ENCODE assay signal across 27 cellular contexts in genomic region chr16:11491524-11491923, GRCh38.
DNase-seq lines count a peak whose midpoint lies in the region; ATAC-seq, FAIRE-seq and TF ChIP-seq lines count a peak whose summit lies in the region.
"Had no signal": no experiment of that assay in that cellular context is flagged by ENCODE, and none has a peak within 500 bp of the region (broad histone marks: within the 10 kb centered on the region; RNA-seq: fewer than 3 reads in every experiment).

No MANE protein-coding gene starts in this region.

- intact Hi-C loops in left colon (cut with DNase I, micrococcal nuclease), result no loop called here

- no peak overlapping the region for H2BK15ac ChIP-seq in H1 (ENCODE audit: low read length)

- H3K4me1 Mint-ChIP-seq in effector memory CD8-positive, alpha-beta T cell (ENCODE audit: low read depth in 2 of 2), result peaks cover 0 to 6% of the 10 kb centered on the region in 2 donors

- POLR2A ChIA-PET in HEK293 (lab: Yijun Ruan, JAX), result interaction anchor here (0.7 kb wide), 1 partner anchor 46 kb away, joined by 5 read pairs; no protein-coding TSS in a partner anchor
- POLR2A ChIA-PET in H1 (lab: Charles Lee; ENCODE audit: partially characterized antibody), result interaction anchor here (0.5 kb wide), 1 partner anchor 41 kb away, joined by 3 read pairs; no protein-coding TSS in a partner anchor

- H4K91ac ChIP-seq in H1 (replicated peaks; ENCODE audit: insufficient read length, low read length), result peak overlapping the region; percentile 47

- H4K8ac ChIP-seq in H1 (ENCODE audit: extremely low read depth, insufficient read depth, low read length), result no peak overlapping the region

- H3K4me3 Mint-ChIP-seq in effector memory CD8-positive, alpha-beta T cell, result no peak overlapping the region
- H3K4me3 Mint-ChIP-seq: B cell; CD4-positive, alpha-beta T cell; CD8-positive, alpha-beta T cell had no signal

- DNase-seq in H1 (ENCODE audit: low read depth in 1 of 2, low spot score in 2 of 2) (no peak), left colon (peak in 1 of 2 donors; percentile 48), small intestine (peak; percentile 19), NCI-H510A (lab: John Stamatoyannopoulos, UW) (no peak), NOMO-1 (lab: John Stamatoyannopoulos, UW; ENCODE audit: unreplicated experiment in 2 of 2) (no peak)
- DNase-seq in effector memory CD8-positive, alpha-beta T cell, result no peak
- DNase-seq: AML-193; Caco-2; Calu3; CD4-positive, alpha-beta T cell; CD8-positive, alpha-beta T cell; DMS79; DND-41; EL; GDM1 had no signal

- WGBS in H1 (ENCODE audit: extremely low coverage in 1 of 2, insufficient coverage in 1 of 2, insufficient read length in 1 of 2, insufficient replicate concordance in 2 of 2, low coverage in 1 of 2, low lambda C conversion rate in 2 of 2, missing lambda C conversion rate in 1 of 2), 2 experiments, result 97% methylated on average over 6 of the region's 6 CpGs; no CpG with 5 or more reads in 1 of the 2 experiments
- 65 to 82% (median 66%) methylated on average over 6 of the region's 6 CpGs for WGBS in small intestine, 3 donors

- peaks cover 8% of the 10 kb centered on the region for H3K36me3 Mint-ChIP-seq in effector memory CD8-positive, alpha-beta T cell (ENCODE audit: insufficient read depth)

- H3K56ac ChIP-seq in H1 (replicated peaks; ENCODE audit: insufficient read length, low read depth, low read length), result no peak overlapping the region

- no peak overlapping the region for H3K4ac ChIP-seq in H1 (replicated peaks; ENCODE audit: insufficient read length, low read depth, low read length)

- no peak overlapping the region; a peak in 1 of 4 replicates for H3K4me2 ChIP-seq in H1 (ENCODE audit: insufficient read depth in 1 of 2, low read depth in 2 of 2, low read length in 2 of 2)
- H3K4me2 ChIP-seq: A549; BLaER1 treated with 17β-estradiol and CSF1 and Interleukin-3, amounts not matched to agents 10 nM and 100 nM had no signal

- no peaks in the 10 kb centered on the region; the same call in 1 of the 2 replicates for H3K79me1 ChIP-seq in H1 (ENCODE audit: low read depth, low read length)

- no peak overlapping the region for H4K5ac ChIP-seq in H1 (ENCODE audit: insufficient read length, low read depth, low read length)

- H3K9me3 ChIP-seq in HEK293 (ENCODE audit: control insufficient read depth, insufficient read depth, low read depth, low read length), result no peaks in the 10 kb centered on the region
- 0 out of 4 replicates have a peak, but pooled peaks cover 0 to 3% of the 10 kb centered on the region in 2 experiments for H3K9me3 ChIP-seq in H1 (ENCODE audit: insufficient read depth in 2 of 2, low read depth in 1 of 2, low read length in 1 of 2)
- H3K9me3 ChIP-seq in small intestine (ENCODE audit: control insufficient read depth, low read depth), result no peaks in the 10 kb centered on the region
- H3K9me3 ChIP-seq: Caco-2 had no signal

- TF ChIP-seq POLR2A in H1 (IDR thresholded peaks at IDR 0.05; ENCODE audit: control extremely low read depth in 1 of 2, low read depth in 2 of 2, low read length in 2 of 2), result no peak

- H4K20me1 ChIP-seq in H1 (replicated peaks in 1 of 2; ENCODE audit: control insufficient read depth in 1 of 2, insufficient read depth in 2 of 2, low read length in 2 of 2), result no peaks in the 10 kb centered on the region
- H4K20me1 ChIP-seq: BLaER1 treated with 17β-estradiol and CSF1 and Interleukin-3, amounts not matched to agents 10 nM and 100 nM had no signal

- H3K4me1 ChIP-seq in HEK293 (ENCODE audit: control insufficient read depth, insufficient read depth, low read length) (no peaks in the 10 kb centered on the region), H1 (replicated peaks in 1 of 4; ENCODE audit: control insufficient read depth in 3 of 4, insufficient read depth in 4 of 4, low read length in 3 of 4) (peaks cover 3 to 17% (median 6%) of the 10 kb centered on the region in 4 experiments), small intestine (ENCODE audit: control insufficient read depth in 2 of 2, insufficient read depth in 1 of 2, low read depth in 1 of 2, low read length in 1 of 2) (peaks cover 0 to under 1% of the 10 kb centered on the region in 2 donors)
- H3K4me1 ChIP-seq: Caco-2 had no signal

- TF ChIP-seq RAD21 in H1 (IDR thresholded peaks at IDR 0.05 in 1 of 2, conservative IDR thresholded peaks at IDR 0.05 in 1 of 2; ENCODE audit: low read depth in 2 of 2, low read length in 2 of 2), result no peak

- H3K18ac ChIP-seq in H1 (ENCODE audit: extremely low read depth, low read length), result no peak overlapping the region

- CTCF ChIA-PET in HEK293 (lab: Yijun Ruan, JAX), result no interaction called here
- CTCF ChIA-PET in H1 (lab: Charles Lee; ENCODE audit: partially characterized antibody), result no interaction called here

- H3K9me3 Mint-ChIP-seq in effector memory CD8-positive, alpha-beta T cell, result peaks cover 0 to under 1% of the 10 kb centered on the region in 2 donors
- H3K9me3 Mint-ChIP-seq: CD4-positive, alpha-beta T cell had no signal

- 0 out of 2 replicates have a peak overlapping the region, but pooled peaks have one; percentile 28 for H2AK5ac ChIP-seq in H1 (ENCODE audit: low read depth, low read length)

- ATAC-seq in left colon (peak; percentile 79), GM18870 (IDR thresholded peaks at IDR 0.05; ENCODE audit: unreplicated experiment) (no peak)
- ATAC-seq in effector memory CD8-positive, alpha-beta T cell (replicated peaks), result no peak
- ATAC-seq: A549; CD8-positive, alpha-beta T cell; GM12878 had no signal

- no peak overlapping the region for H2AFZ ChIP-seq in H1 (ENCODE audit: low read length)

- peaks cover 0 to 3% of the 10 kb centered on the region in 2 experiments; a peak in 1 of 4 replicates for H3K79me2 ChIP-seq in H1 (ENCODE audit: control insufficient read depth in 1 of 2, insufficient read depth in 2 of 2, low read length in 2 of 2)

- H3K4me3 ChIP-seq in HEK293 (ENCODE audit: low read depth, low read length), result no peak overlapping the region
- no peak overlapping the region for H3K4me3 ChIP-seq in H1 (ENCODE audit: extremely low read depth in 1 of 4, insufficient read depth in 2 of 4, low read depth in 3 of 4, low read length in 4 of 4)
- H3K4me3 ChIP-seq in small intestine (ENCODE audit: low read depth in 1 of 2, low read length in 2 of 2), result no peak overlapping the region
- H3K4me3 ChIP-seq: A549; BLaER1 treated with 17β-estradiol and CSF1 and Interleukin-3, amounts not matched to agents 10 nM and 100 nM; GM12878 had no signal

- H3K36me3 ChIP-seq in HEK293 (ENCODE audit: control insufficient read depth in 2 of 2, insufficient read depth in 1 of 2, low read length in 2 of 2) (no peaks in the 10 kb centered on the region), H1 (ENCODE audit: control insufficient read depth in 2 of 4, insufficient read depth in 4 of 4, low read length in 3 of 4) (peaks cover 0 to 11% (median 3%) of the 10 kb centered on the region in 4 experiments; a peak in 4 of 8 replicates), small intestine (ENCODE audit: control insufficient read depth in 2 of 2, insufficient read depth in 2 of 2, low read length in 2 of 2) (no peaks in the 10 kb centered on the region)
- H3K36me3 ChIP-seq: BLaER1 treated with 17β-estradiol and CSF1 and Interleukin-3, amounts not matched to agents 10 nM and 100 nM had no signal

- H2BK120ac ChIP-seq in H1 (replicated peaks; ENCODE audit: low read depth, low read length), result no peak overlapping the region

- TF ChIP-seq CTCF in HEK293 (tag by site-specific recombination; IDR thresholded peaks at IDR 0.05) (no peak), H1 (IDR thresholded peaks at IDR 0.05; ENCODE audit: control extremely low read depth in 1 of 3, insufficient read depth in 1 of 3, low read depth in 1 of 3, low read length in 3 of 3) (no peak)

- H3K27me3 Mint-ChIP-seq in effector memory CD8-positive, alpha-beta T cell, result no peaks in the 10 kb centered on the region
- H3K27me3 Mint-ChIP-seq: B cell; CD4-positive, alpha-beta T cell had no signal

- no peak overlapping the region for H2BK20ac ChIP-seq in H1 (ENCODE audit: low read length)

- H2BK12ac ChIP-seq in H1 (ENCODE audit: low read depth, low read length), result no peak overlapping the region; the same call in 1 of the 2 replicates

- no peak overlapping the region for H3K23ac ChIP-seq in H1 (ENCODE audit: insufficient read length)

- H3K23me2 ChIP-seq in H1 (ENCODE audit: low read depth, low read length), result peaks cover 7% of the 10 kb centered on the region

- H3K14ac ChIP-seq in H1 (ENCODE audit: insufficient read length), result no peak overlapping the region

- no peak overlapping the region for H3K9ac ChIP-seq in H1 (replicated peaks in 1 of 4; ENCODE audit: extremely low read depth in 1 of 4, low read depth in 3 of 4, low read length in 3 of 4)
- H3K9ac ChIP-seq: BLaER1 treated with 17β-estradiol and CSF1 and Interleukin-3, amounts not matched to agents 10 nM and 100 nM had no signal

- no peaks in the 10 kb centered on the region for H3K27me3 ChIP-seq in H1 (replicated peaks in 1 of 4; ENCODE audit: control insufficient read depth in 3 of 4, extremely low read depth in 1 of 4, insufficient read depth in 3 of 4, low read length in 3 of 4)
- no peaks in the 10 kb centered on the region for H3K27me3 ChIP-seq in small intestine (ENCODE audit: control insufficient read depth in 2 of 2, insufficient read depth in 2 of 2, low read length in 2 of 2)
- H3K27me3 ChIP-seq: BLaER1 treated with 17β-estradiol and CSF1 and Interleukin-3, amounts not matched to agents 10 nM and 100 nM had no signal

- FAIRE-seq in H1 (lab: Jason Lieb, UNC) (no peak), small intestine (lab: Jason Lieb, UNC) (no peak)
- FAIRE-seq: A549, D721Med, GM12878, GM12892, GM18507, GM19239 had no signal

- H3K27ac ChIP-seq in HEK293 (ENCODE audit: extremely low read depth, low read depth, low read length), result no peak overlapping the region
- H3K27ac ChIP-seq in H1 (ENCODE audit: low read depth, low read length), result no peak overlapping the region
- no peak overlapping the region for H3K27ac ChIP-seq in small intestine (ENCODE audit: low read depth in 1 of 2, low read length in 1 of 2)
- H3K27ac ChIP-seq: 22Rv1; A549; BLaER1 treated with 17β-estradiol and CSF1 and Interleukin-3, amounts not matched to agents 10 nM and 100 nM; C4-2B had no signal

- no peak for TF ChIP-seq EP300 in H1 (IDR thresholded peaks at IDR 0.05; ENCODE audit: borderline replicate concordance in 1 of 2, low read depth in 2 of 2, low read length in 2 of 2)

- H2BK5ac ChIP-seq in H1 (ENCODE audit: low read depth, low read length), result peak overlapping the region; percentile 7; the same call in 1 of the 2 replicates

- H3K27ac Mint-ChIP-seq in effector memory CD8-positive, alpha-beta T cell, result no peak overlapping the region
- H3K27ac Mint-ChIP-seq: B cell; CD4-positive, alpha-beta T cell; CD8-positive, alpha-beta T cell had no signal

TF ChIP-seq in H1, 55 proteins besides CTCF, POLR2A, EP300 and RAD21 (continues in another document):
- TF ChIP-seq CEBPB (IDR thresholded peaks at IDR 0.05; ENCODE audit: low read depth, low read length) (no peak), CTBP2 (IDR thresholded peaks at IDR 0.05; ENCODE audit: borderline replicate concordance, insufficient read depth, insufficient read length, low read length) (no peak), ZNF274 (IDR thresholded peaks at IDR 0.05; ENCODE audit: borderline replicate concordance, extremely low read depth, low read length) (no peak), GABPA (IDR thresholded peaks at IDR 0.05; ENCODE audit: borderline replicate concordance, insufficient read depth, low read length) (no peak), GTF2F1 (IDR thresholded peaks at IDR 0.05; ENCODE audit: borderline replicate concordance, low read depth, low read length) (no peak), NRF1 (IDR thresholded peaks at IDR 0.05; ENCODE audit: low read depth, low read length) (no peak)
